Comparison of ENCODE assay signal across 1 cellular context in the genomic region with DNA sequence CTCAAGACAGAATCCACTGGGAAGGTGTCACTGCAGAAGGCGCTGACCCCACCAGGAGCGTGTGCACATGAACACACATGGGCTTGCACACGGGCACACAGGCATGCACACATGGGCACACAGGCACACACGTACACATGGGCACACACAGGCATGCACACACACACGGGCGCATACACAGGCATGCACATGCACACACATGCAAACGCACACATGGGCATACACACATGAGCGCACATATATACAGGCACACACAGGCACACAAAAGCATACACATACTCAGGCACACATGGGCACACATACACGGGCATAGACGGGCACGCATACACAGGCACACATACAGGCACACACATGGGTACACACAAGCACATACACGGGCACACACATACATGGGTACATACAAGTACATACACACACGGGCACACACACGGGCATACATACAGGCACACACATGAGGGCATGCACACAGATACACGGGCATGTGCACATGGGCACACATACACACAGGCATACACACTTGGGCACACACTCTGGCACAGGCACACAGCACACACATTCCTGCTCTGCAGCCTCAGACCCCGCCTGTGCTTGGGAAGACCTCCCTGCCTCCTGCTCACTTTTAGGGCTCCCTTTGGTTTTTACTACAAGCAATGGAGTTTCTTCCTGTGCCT.
TF ChIP-seq lines count a peak whose summit lies in the region.

No MANE protein-coding gene starts in this region.

TF ChIP-seq in H1, 55 proteins besides CTCF, POLR2A, EP300 and RAD21:
- TF ChIP-seq EZH2 (IDR thresholded peaks at IDR 0.05; ENCODE audit: low read depth, low read length, severe bottlenecking) = no peak
- TF ChIP-seq GTF2F1 (IDR thresholded peaks at IDR 0.05; ENCODE audit: borderline replicate concordance, low read depth, low read length) = no peak
- no peak for TF ChIP-seq JUN (IDR thresholded peaks at IDR 0.05; ENCODE audit: low read depth, low read length)
- TF ChIP-seq TAF1 (IDR thresholded peaks at IDR 0.05; ENCODE audit: low read depth, low read length) = no peak
- TF ChIP-seq BACH1 (IDR thresholded peaks at IDR 0.05; ENCODE audit: low read length) = no peak
- no peak for TF ChIP-seq TBP (IDR thresholded peaks at IDR 0.05; ENCODE audit: low read depth, low read length)
- no peak for TF ChIP-seq YY1 (IDR thresholded peaks at IDR 0.05; ENCODE audit: low read depth, low read length)
- TF ChIP-seq SRF (IDR thresholded peaks at IDR 0.05; ENCODE audit: low read depth, low read length) = no peak
- no peak for TF ChIP-seq SAP30 (IDR thresholded peaks at IDR 0.05; ENCODE audit: insufficient read depth, insufficient replicate concordance, low read length)
- peak; percentile 59; the same call in 1 of the 2 replicates for TF ChIP-seq POLR2AphosphoS5 (IDR thresholded peaks at IDR 0.05; ENCODE audit: low read depth, low read length)
- no peak for TF ChIP-seq RNF2 (IDR thresholded peaks at IDR 0.05; ENCODE audit: borderline replicate concordance, low read depth, low read length, missing control alignments, poor library complexity, severe bottlenecking)
- TF ChIP-seq KDM1A (IDR thresholded peaks at IDR 0.05; ENCODE audit: borderline replicate concordance, low read length) = peak; percentile 18; the same call in 1 of the 2 replicates
- no peak for TF ChIP-seq TEAD4 (IDR thresholded peaks at IDR 0.05; ENCODE audit: low read depth, low read length)
- TF ChIP-seq NANOG (IDR thresholded peaks at IDR 0.05; ENCODE audit: insufficient read depth, low read depth, low read length, poor library complexity, severe bottlenecking) = no peak
- TF ChIP-seq CBX8 (IDR thresholded peaks at IDR 0.05; ENCODE audit: borderline replicate concordance, low read depth, low read length) = no peak
- TF ChIP-seq POU5F1 (IDR thresholded peaks at IDR 0.05; ENCODE audit: low read depth, low read length) = no peak
